In genomic region chr2:152448621-152449020, GRCh38 we compare ENCODE assay signal across 22 cellular contexts.
"Had no signal": no experiment of that assay in that cellular context is flagged by ENCODE, and none has a peak within 500 bp of the region (broad histone marks: within the 10 kb centered on the region; RNA-seq: fewer than 3 reads in every experiment).

No MANE protein-coding gene starts in this region.

- H3K27me3 Mint-ChIP-seq: progenitor cell of endocrine pancreas had no signal

- H3K4me1 Mint-ChIP-seq: natural killer cell; stimulated activated naive B cell treated with anti-CD40 and anti-IgM and Interleukin-4, amounts not matched to agents 10 μg/mL and 1 μg/mL and 100 μg/mL, for 72 hours had no signal

- H3K4me3 ChIP-seq: gastrocnemius medialis, heart right ventricle, left ventricle myocardium inferior, right atrium auricular region, upper lobe of right lung had no signal

- H3K27ac Mint-ChIP-seq: activated CD8-positive, alpha-beta T cell treated with anti-CD3 and anti-CD28 coated beads for 36 hours; activated naive CD8-positive, alpha-beta T cell; endodermal cell; natural killer cell; progenitor cell of endocrine pancreas; stimulated activated naive B cell treated with anti-CD40 and anti-IgM and Interleukin-4, amounts not matched to agents 10 μg/mL and 1 μg/mL and 100 μg/mL, for 72 hours; T-helper 1 cell treated with Interleukin-12 subunit alpha and Interleukin-12 subunit beta and Interleukin-4 antibody, amounts not matched to agents 30 μg/mL and 1 μg/mL, for 36 hours had no signal

- ATAC-seq: activated CD8-positive, alpha-beta T cell treated with anti-CD3 and anti-CD28 coated beads for 36 hours; gastrocnemius medialis; heart right ventricle; natural killer cell; SK-N-SH treated with all-trans-retinoic acid at 6 μM for 48 hours; stimulated activated naive B cell treated with anti-CD40 and anti-IgM and Interleukin-4, amounts not matched to agents 10 μg/mL and 1 μg/mL and 100 μg/mL, for 72 hours; upper lobe of right lung had no signal

- H3K36me3 ChIP-seq: gastrocnemius medialis, heart right ventricle, left ventricle myocardium inferior, right atrium auricular region, upper lobe of right lung had no signal

- H3K27ac ChIP-seq: gastrocnemius medialis, heart right ventricle, left ventricle myocardium inferior, right atrium auricular region, upper lobe of right lung had no signal

- DNase-seq: activated CD4-positive, alpha-beta T cell treated with anti-CD3 and anti-CD28 coated beads for 48 hours; activated CD8-positive, alpha-beta memory T cell treated with anti-CD3 and anti-CD28 coated beads, Interleukin-2, amount 50 U/mL, for 4 hours; activated CD8-positive, alpha-beta T cell treated with anti-CD3 and anti-CD28 coated beads for 36 hours; activated gamma-delta T cell treated with Interleukin-2 at 50 U/mL for 16 hours; anterior cingulate cortex; endodermal cell; erythroblast; gastrocnemius medialis; heart right ventricle; kidney; left ventricle myocardium inferior; natural killer cell; occipital lobe; stimulated activated CD4-positive, alpha-beta T cell treated with anti-CD3 and anti-CD28 coated beads, Interleukin-15, amount 100 ng/mL, for 24 hours; stimulated activated CD4-positive, alpha-beta T cell treated with anti-CD3 and anti-CD28 coated beads, Interleukin-4, amount 100 ng/mL, for 1 hour; stimulated activated naive B cell treated with anti-CD40 and anti-IgM and Interleukin-4, amounts not matched to agents 10 μg/mL and 1 μg/mL and 100 μg/mL, for 72 hours; upper lobe of right lung had no signal

- H3K27me3 ChIP-seq: gastrocnemius medialis, heart right ventricle, right atrium auricular region, upper lobe of right lung had no signal

- H3K36me3 Mint-ChIP-seq: activated naive CD8-positive, alpha-beta T cell; natural killer cell; stimulated activated naive B cell treated with anti-CD40 and anti-IgM and Interleukin-4, amounts not matched to agents 10 μg/mL and 1 μg/mL and 100 μg/mL, for 72 hours had no signal

- H3K4me3 Mint-ChIP-seq: activated CD8-positive, alpha-beta T cell treated with anti-CD3 and anti-CD28 coated beads for 36 hours; activated naive CD8-positive, alpha-beta T cell; endodermal cell; natural killer cell; stimulated activated naive B cell treated with anti-CD40 and anti-IgM and Interleukin-4, amounts not matched to agents 10 μg/mL and 1 μg/mL and 100 μg/mL, for 72 hours; T-helper 1 cell treated with Interleukin-12 subunit alpha and Interleukin-12 subunit beta and Interleukin-4 antibody, amounts not matched to agents 30 μg/mL and 1 μg/mL, for 36 hours had no signal

- FAIRE-seq: kidney had no signal

- H3K9me3 Mint-ChIP-seq: activated CD8-positive, alpha-beta T cell treated with anti-CD3 and anti-CD28 coated beads for 36 hours; endodermal cell; natural killer cell; stimulated activated naive B cell treated with anti-CD40 and anti-IgM and Interleukin-4, amounts not matched to agents 10 μg/mL and 1 μg/mL and 100 μg/mL, for 72 hours; T-helper 1 cell treated with Interleukin-12 subunit alpha and Interleukin-12 subunit beta and Interleukin-4 antibody, amounts not matched to agents 30 μg/mL and 1 μg/mL, for 36 hours had no signal

- H3K9me3 ChIP-seq: gastrocnemius medialis, heart right ventricle, left ventricle myocardium inferior, right atrium auricular region, upper lobe of right lung had no signal
